Comparison of ENCODE assay signal across 15 cellular contexts in the genomic region with DNA sequence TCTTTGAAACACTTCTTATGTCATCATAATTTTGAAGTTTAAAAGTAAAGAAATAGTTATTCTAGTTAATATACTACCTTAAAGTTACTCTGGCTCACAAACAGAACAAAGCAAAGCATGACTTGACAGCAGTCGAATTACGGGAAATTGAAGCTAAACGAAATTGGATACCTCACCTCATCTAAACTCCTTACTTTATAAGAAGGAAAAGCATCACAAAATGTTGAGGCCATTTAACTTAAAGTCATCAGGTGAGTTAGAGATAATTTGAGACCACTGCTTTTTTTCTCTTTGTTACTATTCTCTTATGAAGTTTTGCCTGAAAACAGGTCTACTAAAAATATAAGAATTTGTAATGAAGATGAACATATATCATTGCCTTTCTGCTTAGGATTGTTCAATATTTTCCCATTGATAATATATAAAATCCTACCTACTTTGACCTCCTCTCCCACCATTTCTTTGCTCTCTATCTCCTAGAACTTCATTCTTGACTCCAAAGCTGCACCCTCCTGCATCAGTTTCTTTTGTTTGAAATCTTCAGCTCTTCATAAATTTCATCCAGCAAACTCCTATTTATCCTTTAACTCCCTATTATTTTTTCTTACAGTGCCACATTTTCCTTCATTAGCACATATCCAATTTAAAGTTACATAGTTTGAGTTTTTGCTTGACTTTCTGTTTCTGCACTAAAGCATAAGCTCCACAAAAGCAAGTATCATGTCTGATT.
A peak's percentile ranks its signal among the peaks of the same experiment; 100 is the strongest.
DNase-seq lines count a peak whose midpoint lies in the region; ATAC-seq, FAIRE-seq and TF ChIP-seq lines count a peak whose summit lies in the region.
"Had no signal": no experiment of that assay in that cellular context is flagged by ENCODE, and none has a peak within 500 bp of the region (broad histone marks: within the 10 kb centered on the region; RNA-seq: fewer than 3 reads in every experiment).

No MANE protein-coding gene starts in this region.

- no peaks in the 10 kb centered on the region for H3K9me3 ChIP-seq in neuron (ENCODE audit: low read length)

- no peak for TF ChIP-seq CTCF in GM23338 (conservative IDR thresholded peaks at IDR 0.05; ENCODE audit: low read depth in 2 of 2)
- no peak for TF ChIP-seq CTCF in coronary artery (IDR thresholded peaks at IDR 0.05)

- no peak overlapping the region for H3K27ac ChIP-seq in GM23338 (ENCODE audit: low read depth)
- H3K27ac ChIP-seq in coronary artery = no peak overlapping the region
- H3K27ac ChIP-seq: SJSA1, tibial artery had no signal

- DNase-seq in NCI-H345 treated with DMSO at 0.1 percent for 48 hours (lab: John Stamatoyannopoulos, UW; ENCODE audit: unreplicated experiment) (peak; percentile 23), NCI-H345 (lab: John Stamatoyannopoulos, UW) (no peak), GM23338 (ENCODE audit: low spot score) (no peak), coronary artery (ENCODE audit: low spot score) (no peak), GM12891 (ENCODE audit: insufficient read length, low spot score) (no peak), amniotic stem cell (lab: John Stamatoyannopoulos, UW) (no peak), cerebellar cortex (ENCODE audit: low spot score) (no peak)
- DNase-seq: ACHN, cortex of kidney, NCI-H1694 treated with DMSO at 0.1 percent for 48 hours had no signal

- no peaks in the 10 kb centered on the region for H3K79me2 ChIP-seq in GM23338 (replicated peaks; ENCODE audit: insufficient read depth)

- peak overlapping the region; percentile 70 for H3K4me3 Mint-ChIP-seq in GM23338

- H2AFZ ChIP-seq in GM23338 = peak overlapping the region; percentile 97
- H2AFZ ChIP-seq in neuron (ENCODE audit: low read depth, low read length) = peak overlapping the region; percentile 94

- no peak overlapping the region for H3K27ac Mint-ChIP-seq in GM23338
- H3K27ac Mint-ChIP-seq: activated naive CD4-positive, alpha-beta T cell treated with anti-CD3 and anti-CD28 coated beads, Interleukin-2, amount 50 U/mL, for 72 hours had no signal

- H3K4me3 ChIP-seq in GM23338 (peak overlapping the region; percentile 58), coronary artery (peak overlapping the region; percentile 68), neuron (ENCODE audit: low read length) (no peak overlapping the region)
- H3K4me3 ChIP-seq: K562 had no signal

- H3F3A ChIP-seq in GM23338 (replicated peaks; ENCODE audit: low read depth) = no peaks in the 10 kb centered on the region

- H3K27me3 Mint-ChIP-seq in GM23338 (ENCODE audit: insufficient read depth, low read depth, poor library complexity) = peaks cover 28% of the 10 kb centered on the region

- H3K4me2 ChIP-seq in GM23338 = peak overlapping the region; percentile 78

- peaks cover 6% of the 10 kb centered on the region for H3K4me1 Mint-ChIP-seq in GM23338

- no peaks in the 10 kb centered on the region for H4K20me1 ChIP-seq in GM23338 (replicated peaks; ENCODE audit: insufficient read depth)

- no peak for FAIRE-seq in GM12891 (lab: Jason Lieb, UNC)

- no peak for TF ChIP-seq POLR2A in GM12891 (IDR thresholded peaks at IDR 0.05; ENCODE audit: low read depth, low read length)

- ATAC-seq in GM23338 = no peak
- ATAC-seq: K562 had no signal

- peaks cover 14% of the 10 kb centered on the region for H3K9me3 Mint-ChIP-seq in GM23338
- H3K9me3 Mint-ChIP-seq: activated naive CD4-positive, alpha-beta T cell treated with anti-CD3 and anti-CD28 coated beads, Interleukin-2, amount 50 U/mL, for 72 hours had no signal

- 0 out of 3 replicates have a peak, but pooled peaks cover 5% of the 10 kb centered on the region for H3K36me3 Mint-ChIP-seq in GM23338 (ENCODE audit: low read depth)

- H3K36me3 ChIP-seq in GM23338 (ENCODE audit: insufficient read depth) = no peaks in the 10 kb centered on the region
- no peaks in the 10 kb centered on the region for H3K36me3 ChIP-seq in neuron (ENCODE audit: insufficient read depth, low read length)
- H3K36me3 ChIP-seq: SJSA1, tibial artery had no signal

- H3K9me2 ChIP-seq in GM23338 (ENCODE audit: insufficient read depth) = no peaks in the 10 kb centered on the region

- no peaks in the 10 kb centered on the region for H3K4me1 ChIP-seq in GM23338 (ENCODE audit: insufficient read depth)
- H3K4me1 ChIP-seq in neuron (ENCODE audit: insufficient read depth, low read length) = no peaks in the 10 kb centered on the region

- H3K27me3 ChIP-seq in GM23338 (ENCODE audit: insufficient read depth) (peaks cover 50% of the 10 kb centered on the region), neuron (ENCODE audit: insufficient read depth, low read length) (peaks cover 36% of the 10 kb centered on the region)

TF ChIP-seq in GM23338, 12 proteins besides CTCF, POLR2A, EP300 and RAD21 (continues in another document):
- TF ChIP-seq STAT1 (IDR thresholded peaks at IDR 0.05; ENCODE audit: unreplicated experiment) (no peak), EZH2phosphoT487 (IDR thresholded peaks at IDR 0.05; ENCODE audit: unreplicated experiment) (no peak), ETS1 (IDR thresholded peaks at IDR 0.05) (no peak), ZNF114 (CRISPR knock-in tag; IDR thresholded peaks at IDR 0.05) (no peak), EZH2 (IDR thresholded peaks at IDR 0.05; ENCODE audit: low read depth, unreplicated experiment) (no peak), CREB1 (CRISPR knock-in tag; IDR thresholded peaks at IDR 0.05; ENCODE audit: low read depth) (no peak), JUNB (IDR thresholded peaks at IDR 0.05; ENCODE audit: unreplicated experiment) (no peak), ZNF331 (CRISPR knock-in tag; IDR thresholded peaks at IDR 0.05; ENCODE audit: low read depth) (no peak)

TF ChIP-seq in GM12891, 5 proteins besides CTCF, POLR2A, EP300 and RAD21:
- TF ChIP-seq TAF1 (IDR thresholded peaks at IDR 0.05; ENCODE audit: low read depth, low read length) = no peak
- TF ChIP-seq POU2F2 (IDR thresholded peaks at IDR 0.05; ENCODE audit: low read depth, low read length) = no peak
- no peak for TF ChIP-seq POLR2AphosphoS5 (IDR thresholded peaks at IDR 0.05; ENCODE audit: low read depth, low read length)
- TF ChIP-seq SPI1 (IDR thresholded peaks at IDR 0.05; ENCODE audit: low read depth, low read length) = no peak
- no peak for TF ChIP-seq PAX5 (IDR thresholded peaks at IDR 0.05; ENCODE audit: insufficient read depth, low read length, severe bottlenecking)
